Comparison of ENCODE assay signal across 1 cellular context in genomic region chr21:38256599-38257302, GRCh38.
TF ChIP-seq lines count a peak whose summit lies in the region.

TSS of gene KCNJ15 (plus strand) at chr21:38256991. CDS start at chr21:38299262, 42,271 bp downstream.

TF ChIP-seq in GM23338, 12 proteins besides CTCF, POLR2A, EP300 and RAD21 (continued from another document):
- TF ChIP-seq ZNF462 (CRISPR knock-in tag; IDR thresholded peaks at IDR 0.05): no peak
- no peak for TF ChIP-seq ZNF331 (CRISPR knock-in tag; IDR thresholded peaks at IDR 0.05; ENCODE audit: low read depth)
TF ChIP-seq in GM23338: peak in this region for 0.
